Comparison of ENCODE assay signal across 15 cellular contexts in the genomic region with DNA sequence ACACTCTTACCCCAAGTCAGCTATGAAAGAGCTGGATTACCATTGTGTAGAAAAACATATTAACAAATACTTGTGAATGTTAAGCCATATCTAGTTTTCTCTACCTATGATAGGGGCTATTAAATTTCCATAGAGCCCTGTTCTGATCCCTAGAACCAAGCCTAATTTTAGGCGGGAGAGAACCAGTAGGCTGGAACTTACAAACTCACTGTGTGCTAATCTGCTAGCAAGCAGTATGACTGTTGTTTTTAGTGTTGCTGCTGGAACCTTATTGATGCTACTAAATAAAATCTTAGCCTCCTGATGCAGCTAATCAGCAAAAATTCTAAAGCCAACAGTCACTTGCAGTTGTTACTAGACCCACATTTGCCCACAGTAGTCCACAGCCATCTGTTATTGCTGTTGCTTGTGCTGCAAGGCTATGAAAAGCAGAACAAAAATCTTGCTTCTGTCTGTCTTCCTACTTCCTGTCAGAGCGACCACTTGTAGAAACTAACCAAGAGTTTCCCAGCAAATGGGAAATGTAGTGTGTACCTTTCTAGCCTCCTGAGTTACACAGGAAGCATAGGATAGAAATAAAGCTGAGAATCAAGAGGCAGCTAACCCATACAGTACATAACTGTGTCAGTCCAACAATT.
DNase-seq lines count a peak whose midpoint lies in the region; ATAC-seq lines count a peak whose summit lies in the region.
"Had no signal": no experiment of that assay in that cellular context is flagged by ENCODE, and none has a peak within 500 bp of the region (broad histone marks: within the 10 kb centered on the region; RNA-seq: fewer than 3 reads in every experiment).

No MANE protein-coding gene starts in this region.

- peak; percentile 25 for DNase-seq in CD1c-positive myeloid dendritic cell (ENCODE audit: extremely low spot score)
- peak; percentile 36 for DNase-seq in OCI-M1 (lab: John Stamatoyannopoulos, UW)
- DNase-seq in naive B cell: peak; percentile 17
- no peak for DNase-seq in NCI-H187 (lab: John Stamatoyannopoulos, UW)
- no peak for DNase-seq in NCI-H510A treated with DMSO at 0.1 percent for 48 hours (lab: John Stamatoyannopoulos, UW)
- no peak for DNase-seq in DMS114 treated with DMSO at 0.1 percent for 48 hours (lab: John Stamatoyannopoulos, UW; ENCODE audit: unreplicated experiment)
- DNase-seq: activated CD4-positive, alpha-beta memory T cell treated with anti-CD3 and anti-CD28 coated beads for 36 hours; activated gamma-delta T cell; C1 segment of cervical spinal cord; NCI-H1930; posterior cingulate gyrus; stimulated activated CD4-positive, alpha-beta T cell treated with anti-CD3 and anti-CD28 coated beads, Interleukin-1b, Interleukin-23, amount 100 ng/mL, for 48 hours; T-helper 17 cell had no signal

- peak overlapping the region; percentile 24 to 83 (median 58) for H3K4me3 Mint-ChIP-seq in naive B cell
- H3K4me3 Mint-ChIP-seq: activated CD4-positive, alpha-beta memory T cell treated with anti-CD3 and anti-CD28 coated beads for 36 hours; T-helper 17 cell had no signal

- peaks cover 0 to 2% (median 0%) of the 10 kb centered on the region in 7 donors for H3K9me3 Mint-ChIP-seq in naive B cell
- H3K9me3 Mint-ChIP-seq: activated CD4-positive, alpha-beta memory T cell treated with anti-CD3 and anti-CD28 coated beads for 36 hours had no signal

- peak overlapping the region; percentile 60 to 95 (median 87) for H3K27ac Mint-ChIP-seq in naive B cell
- H3K27ac Mint-ChIP-seq: activated CD4-positive, alpha-beta memory T cell treated with anti-CD3 and anti-CD28 coated beads for 36 hours; T-helper 17 cell had no signal

- no peaks in the 10 kb centered on the region for H3K27me3 Mint-ChIP-seq in naive B cell
- H3K27me3 Mint-ChIP-seq: T-helper 17 cell had no signal

- peaks cover 31 to 50% (median 36%) of the 10 kb centered on the region in 3 donors for H3K4me1 Mint-ChIP-seq in naive B cell

- peak; percentile 32 for ATAC-seq in HG02678 (IDR thresholded peaks at IDR 0.05; ENCODE audit: unreplicated experiment)
- peak; percentile 41 to 42 for ATAC-seq in naive B cell (ENCODE audit: low read depth in 2 of 2)
- no peak for ATAC-seq in HG03045 (IDR thresholded peaks at IDR 0.05; ENCODE audit: unreplicated experiment)
- ATAC-seq: T-helper 17 cell had no signal

- H3K36me3 Mint-ChIP-seq in naive B cell: peaks cover 0 to 7% of the 10 kb centered on the region in 2 donors
- H3K36me3 Mint-ChIP-seq: activated CD4-positive, alpha-beta memory T cell treated with anti-CD3 and anti-CD28 coated beads for 36 hours had no signal

Comparison
In these comparisons a context has a peak if more than half of its experiments do, and no peak if none do; other contexts are left out.
1. DNase-seq: peak in CD1c-positive myeloid dendritic cell (single experiment), OCI-M1 (single experiment) and naive B cell (single experiment); none in NCI-H187 (0 of 2), NCI-H510A treated with DMSO at 0.1 percent for 48 hours (single experiment) and DMS114 treated with DMSO at 0.1 percent for 48 hours (single experiment).